8 cellular contexts compared by ENCODE assay signal in the genomic region with DNA sequence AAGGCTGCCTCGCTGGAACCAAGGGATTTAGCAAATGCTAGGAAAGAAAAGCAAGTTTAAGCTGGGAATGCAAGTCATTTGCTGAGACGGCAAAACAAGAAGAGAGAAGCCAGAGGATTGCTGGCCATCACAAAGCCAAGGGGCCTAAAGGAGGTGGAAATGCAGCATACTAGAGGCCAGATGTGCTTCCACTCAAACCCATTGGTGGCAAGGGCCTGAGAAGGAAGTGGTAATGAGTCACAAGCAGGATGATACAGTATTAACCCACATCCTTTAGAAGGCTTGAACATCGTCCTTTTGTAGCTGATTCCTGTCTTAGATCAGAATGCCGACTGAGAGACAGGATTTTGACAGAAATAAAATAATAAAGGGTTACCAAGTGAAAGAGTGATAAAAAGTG.
DNase-seq lines count a peak whose midpoint lies in the region; ATAC-seq and TF ChIP-seq lines count a peak whose summit lies in the region.

No MANE protein-coding gene starts in this region.

- no peaks in the 10 kb centered on the region for H3K36me3 ChIP-seq in SJSA1
- no peaks in the 10 kb centered on the region for H3K36me3 ChIP-seq in OCI-LY7 (ENCODE audit: insufficient read depth, low read length)
- no peaks in the 10 kb centered on the region for H3K36me3 ChIP-seq in gastroesophageal sphincter
- H3K36me3 ChIP-seq in colonic mucosa = no peaks in the 10 kb centered on the region
- no peaks in the 10 kb centered on the region for H3K36me3 ChIP-seq in gastrocnemius medialis

- BruUV-seq in OCI-LY7 (replicated peaks; lab: Mats Ljungman, UMichigan) = no TSS peak

- no peaks in the 10 kb centered on the region for H4K20me1 ChIP-seq in OCI-LY7 (ENCODE audit: insufficient read depth, low read length)

- peaks cover 17% of the 10 kb centered on the region for H3K4me1 ChIP-seq in SJSA1 (replicated peaks)
- no peaks in the 10 kb centered on the region for H3K4me1 ChIP-seq in OCI-LY7 (ENCODE audit: insufficient read depth, low read length, poor library complexity, severe bottlenecking)
- H3K4me1 ChIP-seq in gastroesophageal sphincter = no peaks in the 10 kb centered on the region
- H3K4me1 ChIP-seq in colonic mucosa = no peaks in the 10 kb centered on the region
- H3K4me1 ChIP-seq in gastrocnemius medialis = no peaks in the 10 kb centered on the region

- no peaks in the 10 kb centered on the region for H3K9me3 ChIP-seq in SJSA1 (replicated peaks)
- H3K9me3 ChIP-seq in OCI-LY7 (ENCODE audit: low read length) = no peaks in the 10 kb centered on the region
- H3K9me3 ChIP-seq in gastroesophageal sphincter = no peaks in the 10 kb centered on the region
- H3K9me3 ChIP-seq in colonic mucosa = no peaks in the 10 kb centered on the region
- H3K9me3 ChIP-seq in gastrocnemius medialis = no peaks in the 10 kb centered on the region

- DNase-seq in Daoy (ENCODE audit: low read depth) = peak; percentile 78
- DNase-seq in SJSA1 (ENCODE audit: low read depth in 1 of 2, low spot score in 2 of 2) = peak; percentile 25 to 49
- peak; percentile 32 for DNase-seq in foreskin melanocyte
- no peak for DNase-seq in OCI-LY7 (ENCODE audit: low spot score)
- DNase-seq in colonic mucosa = no peak
- no peak for DNase-seq in gastrocnemius medialis

- POLR2A ChIA-PET in OCI-LY7 (lab: Charles Lee) = no interaction called here

- H3K27me3 ChIP-seq in SJSA1 (replicated peaks) = no peaks in the 10 kb centered on the region
- H3K27me3 ChIP-seq in gastroesophageal sphincter = no peaks in the 10 kb centered on the region
- H3K27me3 ChIP-seq in colonic mucosa = no peaks in the 10 kb centered on the region
- no peaks in the 10 kb centered on the region for H3K27me3 ChIP-seq in gastrocnemius medialis

- H3K9me2 ChIP-seq in OCI-LY7 (ENCODE audit: insufficient read depth, low read length) = no peaks in the 10 kb centered on the region

- CTCF ChIA-PET in OCI-LY7 (lab: Charles Lee; ENCODE audit: unreplicated experiment) = no interaction called here

- intact Hi-C loops in OCI-LY7 (cut with micrococcal nuclease; ENCODE audit: unreplicated experiment) = no loop called here
- intact Hi-C loops in colonic mucosa (cut with DNase I) = no loop called here
- intact Hi-C loops in gastrocnemius medialis (cut with DNase I; ENCODE audit: low total_unique reads) = loop anchor here (10.0 kb wide), 1 partner anchor 174 kb away; no protein-coding TSS in a partner anchor

- in situ Hi-C loops in gastrocnemius medialis (cut with MboI; ENCODE audit: low sequenced_read_pairs in 4 of 4) = loop anchor here in 2 of 4 donors (25.0 kb wide), 1 partner anchor 242 kb away; no protein-coding TSS in a partner anchor

- TF ChIP-seq POLR2A in gastroesophageal sphincter (IDR thresholded peaks at IDR 0.05) (no peak), gastrocnemius medialis (IDR thresholded peaks at IDR 0.05) (no peak)

- H3K4me2 ChIP-seq in OCI-LY7 (ENCODE audit: low read length) = no peak overlapping the region

- TF ChIP-seq CTCF in OCI-LY7 (conservative IDR thresholded peaks at IDR 0.05; ENCODE audit: low read length) (no peak), gastroesophageal sphincter (IDR thresholded peaks at IDR 0.05) (no peak), colonic mucosa (IDR thresholded peaks at IDR 0.05) (no peak), gastrocnemius medialis (IDR thresholded peaks at IDR 0.05 in 4 of 5, conservative IDR thresholded peaks at IDR 0.05 in 1 of 5) (no peak)

- no peaks in the 10 kb centered on the region for H3K79me2 ChIP-seq in OCI-LY7 (ENCODE audit: insufficient read depth, low read depth, low read length)

- 71 to 83% methylated on average over 1 to 4 of the region's 4 CpGs for WGBS in gastroesophageal sphincter (ENCODE audit: low coverage in 1 of 2), 2 donors

- H3K9ac ChIP-seq in colonic mucosa (ENCODE audit: low read depth in 2 of 2, low read length in 2 of 2) = no peak overlapping the region

- H3K27ac ChIP-seq in SJSA1 = peak overlapping the region; percentile 34; the same call in 1 of the 2 replicates
- H3K27ac ChIP-seq in OCI-LY7 (ENCODE audit: low read depth, low read length, poor library complexity, severe bottlenecking) = no peak overlapping the region
- no peak overlapping the region for H3K27ac ChIP-seq in gastroesophageal sphincter
- no peak overlapping the region for H3K27ac ChIP-seq in colonic mucosa
- H3K27ac ChIP-seq in gastrocnemius medialis = no peak overlapping the region

- H2AFZ ChIP-seq in OCI-LY7 (ENCODE audit: low read length) = no peak overlapping the region

- no peak overlapping the region for H3K4me3 ChIP-seq in SJSA1
- no peak overlapping the region for H3K4me3 ChIP-seq in OCI-LY7 (ENCODE audit: low read depth, low read length, poor library complexity, severe bottlenecking)
- H3K4me3 ChIP-seq in gastroesophageal sphincter = no peak overlapping the region
- no peak overlapping the region for H3K4me3 ChIP-seq in colonic mucosa
- H3K4me3 ChIP-seq in gastrocnemius medialis = no peak overlapping the region

- peak; percentile 91 for ATAC-seq in GM21825 (IDR thresholded peaks at IDR 0.05; ENCODE audit: unreplicated experiment)
- no peak for ATAC-seq in gastroesophageal sphincter
- no peak for ATAC-seq in gastrocnemius medialis

- no peak for TF ChIP-seq EP300 in gastroesophageal sphincter (IDR thresholded peaks at IDR 0.05)

Comparison
In these comparisons a context has a peak if more than half of its experiments do, and no peak if none do; other contexts are left out.
1. DNase-seq: peak in Daoy (single experiment), SJSA1 (2 of 2) and foreskin melanocyte (single experiment); none in OCI-LY7 (single experiment), colonic mucosa (single experiment) and gastrocnemius medialis (0 of 2).